32 cellular contexts compared by ENCODE assay signal in genomic region chr6:141624301-141624700, GRCh38.
"Had no signal": no experiment of that assay in that cellular context is flagged by ENCODE, and none has a peak within 500 bp of the region (broad histone marks: within the 10 kb centered on the region; RNA-seq: fewer than 3 reads in every experiment).

No MANE protein-coding gene starts in this region.

- H3K27ac ChIP-seq: adrenal gland, ascending aorta, body of pancreas, brain microvascular endothelial cell, breast epithelium, cardiac muscle cell had no signal

- H3K36me3 ChIP-seq: adrenal gland, ascending aorta, brain microvascular endothelial cell, breast epithelium, cardiac muscle cell had no signal

- H3K9me3 ChIP-seq: adrenal gland, body of pancreas, breast epithelium had no signal

- H3K4me3 ChIP-seq: adrenal gland, ascending aorta, body of pancreas, breast epithelium, cardiac muscle cell had no signal

- H3K4me1 ChIP-seq: adrenal gland, ascending aorta, body of pancreas, breast epithelium had no signal

- DNase-seq: activated effector memory CD4-positive, alpha-beta T cell treated with anti-CD3 and anti-CD28 coated beads, Interleukin-2, amount 50 U/mL, for 16 hours; activated effector memory CD4-positive, alpha-beta T cell treated with Interleukin-2 at 50 U/mL for 16 hours; activated gamma-delta T cell; activated gamma-delta T cell treated with Interleukin-2 at 50 U/mL for 16 hours; activated naive CD4-positive, alpha-beta T cell; activated naive CD4-positive, alpha-beta T cell treated with anti-CD3 and anti-CD28 coated beads for 36 hours; activated naive CD4-positive, alpha-beta T cell treated with anti-CD3 and anti-CD28 coated beads, Interleukin-2, amount 10 ng/mL, durations not matched to agents 7 days and 5 days; activated naive CD4-positive, alpha-beta T cell treated with anti-CD3 and anti-CD28 coated beads, Interleukin-2, amount 50 U/mL, for 16 hours; activated naive CD4-positive, alpha-beta T cell treated with Interleukin-2 at 50 U/mL for 16 hours; activated naive CD8-positive, alpha-beta T cell treated with anti-CD3 and anti-CD28 coated beads for 36 hours; activated naive CD8-positive, alpha-beta T cell treated with anti-CD3 and anti-CD28 coated beads, Interleukin-2, amount 10 ng/mL, durations not matched to agents 7 days and 5 days; activated naive CD8-positive, alpha-beta T cell treated with anti-CD3 and anti-CD28 coated beads, Interleukin-2, amount 50 U/mL, for 24 hours; activated T-cell treated with anti-CD3 and anti-CD28 coated beads, Interleukin-2, amount 50 U/mL, for 1 hour; activated T-cell treated with anti-CD3 and anti-CD28 coated beads, Interleukin-2, amount 50 U/mL, for 24 hours; activated T-cell treated with anti-CD3 and anti-CD28 coated beads, Interleukin-2, amount 50 U/mL, for 4 hours; activated T-cell treated with anti-CD3 and anti-CD28 coated beads, Interleukin-2, amount 50 U/mL, for 48 hours; activated T-cell treated with anti-CD3 and anti-CD28 coated beads, Interleukin-2, amount 50 U/mL, for 72 hours; adrenal gland; amniotic stem cell; amygdala; anterior cingulate cortex; aorta; body of pancreas; brain microvascular endothelial cell; caudate nucleus; central memory CD4-positive, alpha-beta T cell; cerebellar nuclear complex had no signal

- H3K27me3 ChIP-seq: adrenal gland, ascending aorta, body of pancreas, brain microvascular endothelial cell, breast epithelium, cardiac muscle cell had no signal

- ATAC-seq: activated naive CD4-positive, alpha-beta T cell treated with anti-CD3 and anti-CD28 coated beads, Interleukin-2, amount 50 U/mL, for 72 hours; activated naive CD8-positive, alpha-beta T cell treated with anti-CD3 and anti-CD28 coated beads, Interleukin-2, amount 50 U/mL, for 24 hours; activated T-cell treated with anti-CD3 and anti-CD28 coated beads, Interleukin-2, amount 50 U/mL, for 4 hours; activated T-cell treated with anti-CD3 and anti-CD28 coated beads, Interleukin-2, amount 50 U/mL, for 72 hours; activated T-helper 17 cell treated with anti-CD3 and anti-CD28 coated beads, Interleukin-2, amount 50 U/mL, for 72 hours; body of pancreas had no signal
